In the genomic region with DNA sequence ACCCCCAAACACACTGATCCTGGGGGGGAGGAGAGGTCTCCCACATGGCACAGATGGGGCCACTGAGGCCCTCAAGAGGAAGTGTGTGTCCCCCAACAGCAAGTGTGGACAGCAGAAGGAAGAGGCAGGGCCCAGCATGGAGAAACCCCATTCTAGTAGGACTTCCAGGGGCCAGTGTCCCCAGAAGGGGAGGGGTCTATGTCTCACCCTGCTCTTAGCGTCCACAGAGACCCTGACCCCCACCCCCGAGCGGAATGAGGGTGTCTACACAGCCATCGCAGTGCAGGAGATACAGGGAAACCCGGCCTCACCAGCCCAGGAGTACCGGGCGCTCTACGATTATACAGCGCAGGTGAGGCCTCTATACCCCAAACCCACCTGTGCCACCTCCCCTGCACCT, we compare ENCODE assay signal across 1 cellular context.
TF ChIP-seq lines count a peak whose summit lies in the region.

No MANE protein-coding gene starts in this region.

TF ChIP-seq in HepG2, 621 proteins besides CTCF, POLR2A, EP300 and RAD21:
- peak; percentile 75 for TF ChIP-seq RBM22 (optimal IDR thresholded peaks at IDR 0.05; ENCODE audit: low read length)
- TF ChIP-seq SMAD9 (CRISPR knock-in tag; IDR thresholded peaks at IDR 0.05): no peak
TF ChIP-seq in HepG2: peak in this region for 1.
